Comparison of ENCODE assay signal across 8 cellular contexts in the genomic region with DNA sequence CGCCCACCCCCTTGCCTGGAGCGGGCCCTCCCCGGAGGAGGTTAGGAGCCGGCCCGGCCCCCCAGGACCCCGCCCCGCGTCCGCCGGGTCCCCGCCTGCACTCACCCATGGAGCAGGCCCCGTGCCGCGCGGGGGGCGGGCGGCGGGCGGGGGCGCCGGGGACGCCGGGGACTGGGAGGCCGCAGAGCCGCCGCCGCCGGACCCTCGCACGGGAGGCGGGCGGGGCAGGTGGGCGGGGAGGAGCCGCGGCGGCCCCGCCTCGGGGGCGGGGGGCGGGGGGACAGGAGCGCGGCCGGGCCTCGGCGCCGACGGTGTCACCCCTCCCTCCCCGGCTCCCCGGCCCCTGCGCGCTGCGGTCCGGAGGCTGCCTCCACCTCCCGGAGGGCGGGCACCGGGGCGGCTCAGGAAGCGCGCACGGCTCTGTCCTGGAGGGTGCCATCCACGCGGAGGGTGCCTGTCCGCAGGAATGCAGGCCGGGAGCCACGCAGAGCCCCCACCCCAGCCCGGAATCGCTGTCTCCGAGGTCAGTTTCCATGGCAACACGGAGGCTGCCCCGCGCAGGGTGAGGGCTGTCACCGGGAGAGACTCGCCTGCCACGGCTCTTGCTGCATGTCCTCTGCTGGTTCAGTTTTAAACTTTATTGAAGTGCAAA. TPM values are rescaled to one million over a fixed set of nuclear protein-coding genes. Genes with fewer than 3 reads are reported as not detected.
A peak's percentile ranks its signal among the peaks of the same experiment; 100 is the strongest.
DNase-seq lines count a peak whose midpoint lies in the region; ATAC-seq and TF ChIP-seq lines count a peak whose summit lies in the region.

No MANE protein-coding gene starts in this region.

- H3K4me1 ChIP-seq in endodermal cell (ENCODE audit: control insufficient read depth, insufficient read depth, low read length) (peaks cover 2% of the 10 kb centered on the region), mucosa of descending colon (ENCODE audit: low read depth) (peaks cover 20% of the 10 kb centered on the region), suprapubic skin (peaks cover 55% of the 10 kb centered on the region)

- intact Hi-C loops in mucosa of descending colon (cut with DNase I, micrococcal nuclease) = no loop called here

- H3K36me3 Mint-ChIP-seq in activated CD8-positive, alpha-beta T cell treated with anti-CD3 and anti-CD28 coated beads, Interleukin-2, amount 10 ng/mL, durations not matched to agents 7 days and 5 days (ENCODE audit: low read depth) = no peaks in the 10 kb centered on the region
- H3K36me3 Mint-ChIP-seq in endodermal cell (ENCODE audit: low read depth) = no peaks in the 10 kb centered on the region

- peaks cover 31% of the 10 kb centered on the region for H3K4me1 Mint-ChIP-seq in activated CD8-positive, alpha-beta T cell treated with anti-CD3 and anti-CD28 coated beads, Interleukin-2, amount 10 ng/mL, durations not matched to agents 7 days and 5 days (ENCODE audit: low read depth)
- no peaks in the 10 kb centered on the region for H3K4me1 Mint-ChIP-seq in endodermal cell

- peak; percentile 45 for DNase-seq in COR-L47 (lab: John Stamatoyannopoulos, UW)
- peak; percentile 71 for DNase-seq in NB4 (ENCODE audit: low read depth)
- peak; percentile 62 for DNase-seq in activated CD8-positive, alpha-beta T cell treated with anti-CD3 and anti-CD28 coated beads, Interleukin-2, amount 10 ng/mL, durations not matched to agents 7 days and 5 days
- DNase-seq in endodermal cell = peak; percentile 86
- peak in 2 of 3 donors; percentile 36 to 58 for DNase-seq in mucosa of descending colon
- DNase-seq in suprapubic skin (ENCODE audit: low spot score in 2 of 2) = no peak
- DNase-seq in DMS114 treated with DMSO at 0.1 percent for 48 hours (lab: John Stamatoyannopoulos, UW; ENCODE audit: unreplicated experiment) = no peak

- TF ChIP-seq POLR2A in NB4 (IDR thresholded peaks at IDR 0.05; ENCODE audit: extremely low read depth, insufficient read length) (peak; percentile 19), suprapubic skin (IDR thresholded peaks at IDR 0.05) (no peak)

- no peak overlapping the region for H3K27ac ChIP-seq in endodermal cell (ENCODE audit: low read depth, low read length)
- H3K27ac ChIP-seq in suprapubic skin = peak overlapping the region; percentile 7

- peak; percentile 81 for ATAC-seq in activated CD8-positive, alpha-beta T cell treated with anti-CD3 and anti-CD28 coated beads, Interleukin-2, amount 10 ng/mL, durations not matched to agents 7 days and 5 days
- ATAC-seq in mucosa of descending colon = peak; percentile 62
- no peak for ATAC-seq in GM19463 (IDR thresholded peaks at IDR 0.05; ENCODE audit: unreplicated experiment)

- no peak overlapping the region for H3K27ac Mint-ChIP-seq in activated CD8-positive, alpha-beta T cell treated with anti-CD3 and anti-CD28 coated beads, Interleukin-2, amount 10 ng/mL, durations not matched to agents 7 days and 5 days
- no peak overlapping the region for H3K27ac Mint-ChIP-seq in endodermal cell

- 0 to 2% methylated on average over 9 to 74 of the region's 74 CpGs for WGBS in endodermal cell (ENCODE audit: insufficient coverage in 1 of 2, insufficient read length in 1 of 2), 2 experiments
- 2% methylated on average over 8 of the region's 74 CpGs for WGBS in suprapubic skin

- no peaks in the 10 kb centered on the region for H3K9me3 Mint-ChIP-seq in activated CD8-positive, alpha-beta T cell treated with anti-CD3 and anti-CD28 coated beads, Interleukin-2, amount 10 ng/mL, durations not matched to agents 7 days and 5 days (ENCODE audit: insufficient read depth)
- no peaks in the 10 kb centered on the region for H3K9me3 Mint-ChIP-seq in endodermal cell

- H3K27me3 Mint-ChIP-seq in activated CD8-positive, alpha-beta T cell treated with anti-CD3 and anti-CD28 coated beads, Interleukin-2, amount 10 ng/mL, durations not matched to agents 7 days and 5 days (ENCODE audit: low read depth) = peaks cover 19% of the 10 kb centered on the region
- peaks cover 45% of the 10 kb centered on the region for H3K27me3 Mint-ChIP-seq in endodermal cell (ENCODE audit: insufficient read depth)

- CTCF ChIA-PET in activated CD8-positive, alpha-beta T cell treated with anti-CD3 and anti-CD28 coated beads, Interleukin-2, amount 10 ng/mL, durations not matched to agents 7 days and 5 days (lab: Charles Lee) = interaction anchor here (1.2 to 2.8 kb wide), 2 partner anchors 57 to 149 kb away, joined by 5 to 8 read pairs; partner anchors contain the start of genes NOL9 and TAS1R1

- H3K9me3 ChIP-seq in endodermal cell (ENCODE audit: control insufficient read depth, low read length) = no peaks in the 10 kb centered on the region
- no peaks in the 10 kb centered on the region for H3K9me3 ChIP-seq in mucosa of descending colon
- no peaks in the 10 kb centered on the region for H3K9me3 ChIP-seq in suprapubic skin

- H3K4me3 ChIP-seq in NB4 (ENCODE audit: low read depth, low read length) (peak overlapping the region; percentile 54), endodermal cell (ENCODE audit: low read length) (peak overlapping the region; percentile 78), mucosa of descending colon (no peak overlapping the region), suprapubic skin (peak overlapping the region; percentile 70)

- POLR2A ChIA-PET in activated CD8-positive, alpha-beta T cell treated with anti-CD3 and anti-CD28 coated beads, Interleukin-2, amount 10 ng/mL, durations not matched to agents 7 days and 5 days (lab: Charles Lee) = no interaction called here

- TF ChIP-seq CTCF in NB4 (IDR thresholded peaks at IDR 0.05; ENCODE audit: low read depth, low read length) (no peak), endodermal cell (conservative IDR thresholded peaks at IDR 0.05) (no peak), mucosa of descending colon (IDR thresholded peaks at IDR 0.05) (no peak), suprapubic skin (IDR thresholded peaks at IDR 0.05) (no peak)

- no peak overlapping the region for H3K9ac ChIP-seq in endodermal cell (ENCODE audit: extremely low read depth, low read length, poor library complexity, severe bottlenecking)

- peak overlapping the region; percentile 63 for H3K4me3 Mint-ChIP-seq in activated CD8-positive, alpha-beta T cell treated with anti-CD3 and anti-CD28 coated beads, Interleukin-2, amount 10 ng/mL, durations not matched to agents 7 days and 5 days
- H3K4me3 Mint-ChIP-seq in endodermal cell = peak overlapping the region; percentile 61

- no peak for TF ChIP-seq EP300 in suprapubic skin (IDR thresholded peaks at IDR 0.05)

- H3K27me3 ChIP-seq in endodermal cell (ENCODE audit: control insufficient read depth, insufficient read depth, low read length, poor library complexity, severe bottlenecking) (peaks cover 29% of the 10 kb centered on the region), suprapubic skin (no peaks in the 10 kb centered on the region)

- no peaks in the 10 kb centered on the region for H3K36me3 ChIP-seq in endodermal cell (ENCODE audit: control insufficient read depth, insufficient read depth, low read length)
- no peaks in the 10 kb centered on the region for H3K36me3 ChIP-seq in mucosa of descending colon (ENCODE audit: low read depth)
- H3K36me3 ChIP-seq in suprapubic skin = no peaks in the 10 kb centered on the region

RNA-seq across cellular contexts. Expression of gene PLEKHG5, which starts 5.9 kb away (rescaled TPM):
- total RNA-seq in activated CD8-positive, alpha-beta T cell treated with anti-CD3 and anti-CD28 coated beads, Interleukin-2, amount 10 ng/mL, durations not matched to agents 7 days and 5 days = 1 to 10 TPM; 2.2 to 2.8 TPM
- 10 to 100 TPM; 32.6 to 38.8 TPM for total RNA-seq in endodermal cell
- 34.4 TPM for polyA plus RNA-seq in endodermal cell (2013, experiment 1 of 2)
- polyA plus RNA-seq in endodermal cell (2013, experiment 2 of 2) = 29.5 TPM
- 10 to 100 TPM; 20.1 to 32.9 (median 20.2) TPM for total RNA-seq in mucosa of descending colon
- 100 to 1,000 TPM in 2 of 4 donors, 10 to 100 TPM in 2; 76.3 to 347 (median 107) TPM for total RNA-seq in suprapubic skin

RNA-seq across cellular contexts. Expression of gene TNFRSF25, which starts 31.4 kb away (rescaled TPM):
- total RNA-seq in activated CD8-positive, alpha-beta T cell treated with anti-CD3 and anti-CD28 coated beads, Interleukin-2, amount 10 ng/mL, durations not matched to agents 7 days and 5 days = 10 to 100 TPM; 47.7 to 55.8 TPM
- total RNA-seq in endodermal cell = 10 to 100 TPM; 25.9 to 26.9 TPM
- polyA plus RNA-seq in endodermal cell (2013, experiment 1 of 2) = 39.9 TPM
- polyA plus RNA-seq in endodermal cell (2013, experiment 2 of 2) = 30.2 TPM
- 10 to 100 TPM; 18.3 to 45.1 (median 35.3) TPM for total RNA-seq in mucosa of descending colon
- 100 to 1,000 TPM in 2 of 4 donors, 10 to 100 TPM in 2; 66.8 to 411 (median 99.5) TPM for total RNA-seq in suprapubic skin

RNA-seq across cellular contexts. Expression of gene NOL9, which starts 57.0 kb away (rescaled TPM):
- 10 to 100 TPM; 39.8 to 43.6 TPM for total RNA-seq in activated CD8-positive, alpha-beta T cell treated with anti-CD3 and anti-CD28 coated beads, Interleukin-2, amount 10 ng/mL, durations not matched to agents 7 days and 5 days
- total RNA-seq in endodermal cell (10 to 100 TPM; 35.0 to 43.9 TPM), mucosa of descending colon (10 to 100 TPM; 20.0 to 28.3 (median 21.1) TPM), suprapubic skin (10 to 100 TPM; 19.4 to 33.6 (median 27.5) TPM)
- polyA plus RNA-seq in endodermal cell (2013, experiment 1 of 2) = 16.8 TPM
- 13.5 TPM for polyA plus RNA-seq in endodermal cell (2013, experiment 2 of 2)

RNA-seq across cellular contexts. Expression of gene TAS1R1, which starts 57.8 kb away (rescaled TPM):
- not detected for total RNA-seq in activated CD8-positive, alpha-beta T cell treated with anti-CD3 and anti-CD28 coated beads, Interleukin-2, amount 10 ng/mL, durations not matched to agents 7 days and 5 days
- total RNA-seq in endodermal cell (under 1 TPM; 0.31 to 0.51 TPM), mucosa of descending colon (under 1 TPM in 2 of 3 donors, not detected in 1; 0.13 to 0.14 TPM), suprapubic skin (under 1 TPM in 2 of 4 donors, not detected in 2; 0.40 to 0.45 TPM)
- polyA plus RNA-seq in endodermal cell (2013, experiment 1 of 2) = not detected
- polyA plus RNA-seq in endodermal cell (2013, experiment 2 of 2) = not detected

Comparison
In these comparisons a context has a peak if more than half of its experiments do, and no peak if none do; other contexts are left out.
1. DNase-seq: peak in COR-L47 (single experiment), NB4 (single experiment), activated CD8-positive, alpha-beta T cell treated with anti-CD3 and anti-CD28 coated beads, Interleukin-2, amount 10 ng/mL, durations not matched to agents 7 days and 5 days (single experiment), endodermal cell (single experiment) and mucosa of descending colon (2 of 3); none in suprapubic skin (0 of 2) and DMS114 treated with DMSO at 0.1 percent for 48 hours (single experiment).
2. RNA of gene PLEKHG5, which starts 5.9 kb away (total RNA-seq): 76.3 to 347 TPM in suprapubic skin, 32.6 to 38.8 TPM in endodermal cell and 20.1 to 32.9 TPM in mucosa of descending colon; 2.2 to 2.8 TPM in activated CD8-positive, alpha-beta T cell treated with anti-CD3 and anti-CD28 coated beads, Interleukin-2, amount 10 ng/mL, durations not matched to agents 7 days and 5 days; every median in the first group is over 4 times any median in the second.